ENCODE assay signal across 18 cellular contexts in genomic region chr1:221841291-221841982, GRCh38.
DNase-seq lines count a peak whose midpoint lies in the region; ATAC-seq and TF ChIP-seq lines count a peak whose summit lies in the region.
"Had no signal": no experiment of that assay in that cellular context is flagged by ENCODE, and none has a peak within 500 bp of the region (broad histone marks: within the 10 kb centered on the region; RNA-seq: fewer than 3 reads in every experiment).

No MANE protein-coding gene starts in this region.

- ATAC-seq in foreskin keratinocyte (no peak), HG03280 (IDR thresholded peaks at IDR 0.05; ENCODE audit: unreplicated experiment) (no peak)
- ATAC-seq: Panc1, T-helper 17 cell had no signal

- no peak overlapping the region for H3K4me3 ChIP-seq in ACC112 (ENCODE audit: low read depth, low read length)
- H3K4me3 ChIP-seq in SJCRH30 = no peak overlapping the region
- H3K4me3 ChIP-seq: coronary artery, transverse colon had no signal

- no peaks in the 10 kb centered on the region for H3K79me2 ChIP-seq in ACC112 (ENCODE audit: control insufficient read depth, insufficient read depth, low read length, unreplicated experiment)

- H2AFZ ChIP-seq in ACC112 (ENCODE audit: low read length, unreplicated experiment) = no peak overlapping the region

- H3K27me3 ChIP-seq in ACC112 (ENCODE audit: insufficient read depth, low read length) (no peaks in the 10 kb centered on the region), SJCRH30 (no peaks in the 10 kb centered on the region), foreskin keratinocyte (no peaks in the 10 kb centered on the region)
- H3K27me3 ChIP-seq: transverse colon had no signal

- TF ChIP-seq CTCF in foreskin keratinocyte (conservative IDR thresholded peaks at IDR 0.05) = no peak

- H3K9me3 ChIP-seq in SJCRH30 (replicated peaks) = no peaks in the 10 kb centered on the region
- H3K9me3 ChIP-seq: transverse colon had no signal

- H3K27ac ChIP-seq in ACC112 (ENCODE audit: low read depth, low read length) = peak overlapping the region; percentile 96
- H3K27ac ChIP-seq in SJCRH30 = peak overlapping the region; percentile 47
- H3K27ac ChIP-seq in foreskin keratinocyte = peak overlapping the region; percentile 97
- H3K27ac ChIP-seq: transverse colon had no signal

- H3K4me1 ChIP-seq in ACC112 (ENCODE audit: control insufficient read depth, insufficient read depth, low read length, unreplicated experiment) = peaks cover 44% of the 10 kb centered on the region
- H3K4me1 ChIP-seq in SJCRH30 = peaks cover 26% of the 10 kb centered on the region
- peaks cover 21% of the 10 kb centered on the region for H3K4me1 ChIP-seq in foreskin keratinocyte

- DNase-seq in GM03348 (ENCODE audit: low spot score) (peak; percentile 42), SJCRH30 (peak; percentile 68 to 69), foreskin keratinocyte (no peak), SW 1271 (lab: John Stamatoyannopoulos, UW) (no peak), NCI-H524 treated with DMSO at 0.1 percent for 48 hours (lab: John Stamatoyannopoulos, UW) (no peak)
- DNase-seq in stimulated activated CD4-positive, alpha-beta T cell treated with anti-CD3 and anti-CD28 coated beads, Interleukin-12 subunit alpha, Interleukin-12 subunit beta, amount 100 ng/mL, for 4 hours = no peak
- DNase-seq: activated T-cell treated with anti-CD3 and anti-CD28 coated beads, Interleukin-2, amount 50 U/mL, for 24 hours; amniotic stem cell; DND-41; mesendoderm; NCI-H1417; NCI-H226; T-helper 17 cell; transverse colon had no signal

- no peaks in the 10 kb centered on the region for H3K36me3 ChIP-seq in ACC112 (ENCODE audit: insufficient read depth, low read length)
- no peaks in the 10 kb centered on the region for H3K36me3 ChIP-seq in SJCRH30
- H3K36me3 ChIP-seq: transverse colon had no signal

Comparison
In these comparisons a context has a peak if more than half of its experiments do, and no peak if none do; other contexts are left out.
1. H3K27ac ChIP-seq: peak in every context shown above with its lines; median percentile 97 in foreskin keratinocyte; 96 in ACC112; 47 in SJCRH30.
2. DNase-seq: peak in GM03348 (single experiment) and SJCRH30 (2 of 2); none in foreskin keratinocyte (0 of 2), stimulated activated CD4-positive, alpha-beta T cell treated with anti-CD3 and anti-CD28 coated beads, Interleukin-12 subunit alpha, Interleukin-12 subunit beta, amount 100 ng/mL, for 4 hours (single experiment), SW 1271 (0 of 2) and NCI-H524 treated with DMSO at 0.1 percent for 48 hours (single experiment).